18 cellular contexts compared by ENCODE assay signal in the genomic region with DNA sequence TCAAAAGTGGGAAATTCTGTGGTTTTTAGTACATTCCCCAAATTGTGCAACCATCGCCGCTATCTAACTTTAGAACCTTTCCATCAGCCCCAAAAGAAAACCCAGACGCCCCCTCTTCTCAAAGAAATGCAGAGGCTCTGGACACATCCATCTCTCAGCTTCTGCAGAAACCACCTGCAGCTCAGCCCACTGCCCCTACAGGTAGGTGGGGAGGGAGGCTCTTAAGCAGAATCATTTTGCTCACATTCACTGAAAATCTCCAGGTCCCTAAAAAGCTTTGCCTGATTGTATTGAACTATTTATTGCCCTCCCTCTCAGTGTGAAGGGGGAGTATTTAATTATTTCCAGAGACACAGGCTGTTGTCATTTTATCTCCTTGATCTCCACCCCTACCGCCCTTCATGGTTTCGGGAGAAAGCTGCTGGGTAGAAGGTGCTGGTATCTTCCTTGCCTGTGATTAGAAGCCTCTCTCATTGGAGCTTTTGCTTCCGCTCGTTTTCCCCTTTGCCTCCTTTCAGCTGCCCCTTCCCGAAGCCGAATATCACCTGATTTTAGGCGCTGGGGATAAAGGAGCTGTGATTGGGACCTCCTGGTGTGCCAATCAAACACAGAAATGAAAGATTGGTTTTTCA.
DNase-seq lines count a peak whose midpoint lies in the region; TF ChIP-seq lines count a peak whose summit lies in the region.
"Had no signal": no experiment of that assay in that cellular context is flagged by ENCODE, and none has a peak within 500 bp of the region (broad histone marks: within the 10 kb centered on the region; RNA-seq: fewer than 3 reads in every experiment).

No MANE protein-coding gene starts in this region.

- H3K4me1 ChIP-seq in iPS-20b (ENCODE audit: insufficient read depth, low read length) (peaks cover 21% of the 10 kb centered on the region; the same call in 1 of the 2 replicates), smooth muscle cell (ENCODE audit: low read depth) (peaks cover 23% of the 10 kb centered on the region), spleen (peaks cover 0 to 24% (median 3%) of the 10 kb centered on the region in 6 donors)
- H3K4me1 ChIP-seq: heart left ventricle, right lobe of liver, uterus had no signal

- peak overlapping the region; percentile 43; the same call in 1 of the 2 replicates for H3K4me3 ChIP-seq in iPS-20b (ENCODE audit: low read length)
- H3K4me3 ChIP-seq in smooth muscle cell, result no peak overlapping the region
- H3K4me3 ChIP-seq in spleen, result peak overlapping the region in 1 of 8 donors; percentile 5
- H3K4me3 ChIP-seq: heart left ventricle, right lobe of liver, uterus had no signal

- H3F3A ChIP-seq in smooth muscle cell (ENCODE audit: low read depth), result no peaks in the 10 kb centered on the region

- H3K27me3 ChIP-seq in iPS-20b (ENCODE audit: insufficient read depth, low read length), result 0 out of 2 replicates have a peak, but pooled peaks cover 4% of the 10 kb centered on the region
- H3K27me3 ChIP-seq in smooth muscle cell (ENCODE audit: low read depth), result peaks cover 35% of the 10 kb centered on the region
- H3K27me3 ChIP-seq in spleen (replicated peaks in 1 of 7), result peaks cover 0 to 69% (median 25%) of the 10 kb centered on the region in 7 donors

- no peak overlapping the region for H2AFZ ChIP-seq in smooth muscle cell (ENCODE audit: low read depth)

- H3K9ac ChIP-seq in iPS-20b (ENCODE audit: low read depth, low read length) (peak overlapping the region; percentile 51; the same call in 1 of the 2 replicates), smooth muscle cell (ENCODE audit: low read depth) (no peak overlapping the region)

- TF ChIP-seq CTCF in smooth muscle cell (IDR thresholded peaks at IDR 0.05; ENCODE audit: borderline replicate concordance, insufficient read depth, poor library complexity, severe bottlenecking) (no peak), spleen (IDR thresholded peaks at IDR 0.05 in 8 of 11, conservative IDR thresholded peaks at IDR 0.05 in 3 of 11) (peak in 1 of 11 experiments; percentile 14)

- peak; percentile 18 for DNase-seq in NK-92 treated with Interleukin-12 subunit alpha and Interleukin-12 subunit beta, amount 100 ng/mL, for 24 hours (lab: John Stamatoyannopoulos, UW)
- DNase-seq in NK-92 (lab: John Stamatoyannopoulos, UW; ENCODE audit: unreplicated experiment), result no peak
- DNase-seq in NCI-H345 treated with DMSO at 0.1 percent for 48 hours (lab: John Stamatoyannopoulos, UW; ENCODE audit: unreplicated experiment), result peak; percentile 26
- no peak for DNase-seq in smooth muscle cell (lab: John Stamatoyannopoulos, UW; ENCODE audit: unreplicated experiment)
- no peak for DNase-seq in T-helper 1 cell
- no peak for DNase-seq in NCI-H146 treated with DMSO at 0.1 percent for 48 hours (lab: John Stamatoyannopoulos, UW; ENCODE audit: unreplicated experiment)
- DNase-seq in spleen, result no peak
- DNase-seq: activated CD4-positive, alpha-beta T cell treated with anti-CD3 and anti-CD28 coated beads, Interleukin-2, amount 10 ng/mL, durations not matched to agents 7 days and 5 days; activated T-cell treated with anti-CD3 and anti-CD28 coated beads, Interleukin-2, amount 50 U/mL, for 48 hours; heart left ventricle; left cardiac atrium; NCI-H146; NCI-H524 treated with DMSO at 0.1 percent for 48 hours; right lobe of liver; stimulated activated CD4-positive, alpha-beta T cell treated with anti-CD3 and anti-CD28 coated beads, Interleukin-4, amount 100 ng/mL, for 24 hours; T-helper 9 cell; uterus had no signal

- H3K79me2 ChIP-seq in smooth muscle cell (ENCODE audit: low read depth), result no peaks in the 10 kb centered on the region

- H3K9me3 ChIP-seq in iPS-20b (ENCODE audit: insufficient read depth, low read depth, low read length) (no peaks in the 10 kb centered on the region), smooth muscle cell (replicated peaks; ENCODE audit: low read depth) (no peaks in the 10 kb centered on the region), spleen (no peaks in the 10 kb centered on the region)
- H3K9me3 ChIP-seq: heart left ventricle, right lobe of liver, uterus had no signal

- 19% methylated on average over 10 of the region's 10 CpGs for WGBS in smooth muscle cell (ENCODE audit: low lambda C conversion rate)
- 5 to 16% (median 14%) methylated on average over 10 of the region's 10 CpGs for WGBS in spleen, 5 donors

- peak overlapping the region; percentile 73 for H3K4me2 ChIP-seq in smooth muscle cell

- H4K20me1 ChIP-seq in smooth muscle cell (ENCODE audit: low read depth), result no peaks in the 10 kb centered on the region

- no peaks in the 10 kb centered on the region for H3K36me3 ChIP-seq in iPS-20b (ENCODE audit: insufficient read depth, low read depth, low read length)
- no peaks in the 10 kb centered on the region for H3K36me3 ChIP-seq in smooth muscle cell (ENCODE audit: low read depth)
- H3K36me3 ChIP-seq in spleen, result no peaks in the 10 kb centered on the region
- H3K36me3 ChIP-seq: heart left ventricle, right lobe of liver, uterus had no signal

- H3K27ac ChIP-seq in iPS-20b (ENCODE audit: low read length) (no peak overlapping the region), smooth muscle cell (ENCODE audit: low read depth) (no peak overlapping the region), spleen (peak overlapping the region in 1 of 8 donors; percentile 28)
- H3K27ac ChIP-seq: heart left ventricle, right lobe of liver, uterus had no signal

- intact Hi-C loops in spleen (cut with DNase I; ENCODE audit: low total_unique reads), result no loop called here

- no peak for TF ChIP-seq POLR2A in spleen (IDR thresholded peaks at IDR 0.05)

Comparison
In these comparisons a context has a peak if more than half of its experiments do, and no peak if none do; other contexts are left out.
1. DNase-seq: peak in NK-92 treated with Interleukin-12 subunit alpha and Interleukin-12 subunit beta, amount 100 ng/mL, for 24 hours (single experiment) and NCI-H345 treated with DMSO at 0.1 percent for 48 hours (single experiment); none in NK-92 (single experiment), smooth muscle cell (single experiment), T-helper 1 cell (0 of 5), NCI-H146 treated with DMSO at 0.1 percent for 48 hours (single experiment) and spleen (single experiment).